Comparison of ENCODE assay signal across 8 cellular contexts in the genomic region with DNA sequence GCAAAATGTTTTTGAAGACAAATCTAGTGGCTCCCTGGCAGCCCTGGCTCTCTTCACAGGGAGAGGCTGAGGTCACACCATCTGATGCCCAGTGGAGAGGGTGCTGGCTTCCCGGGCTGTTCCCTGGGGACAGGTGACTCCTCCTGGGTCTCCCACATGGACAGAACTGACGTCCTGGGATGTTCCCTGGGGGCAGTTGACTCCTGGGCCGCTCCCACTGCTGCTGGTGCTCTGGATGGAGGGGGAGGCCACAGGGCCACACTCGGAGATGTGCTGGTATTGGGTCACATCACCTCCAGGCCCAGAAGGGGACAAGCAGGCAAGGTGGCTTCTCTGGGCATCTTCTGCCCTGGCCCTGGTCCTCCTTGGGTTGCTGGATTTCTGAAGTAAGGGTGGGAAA.
"Had no signal": no experiment of that assay in that cellular context is flagged by ENCODE, and none has a peak within 500 bp of the region (broad histone marks: within the 10 kb centered on the region; RNA-seq: fewer than 3 reads in every experiment).

No MANE protein-coding gene starts in this region.

- DNase-seq: GM23248, GOT3, H7, HFFc6, IMR-90, KG1 had no signal

- H2AFZ ChIP-seq: GM23248 had no signal

- H3K36me3 ChIP-seq: HAP-1 had no signal

- H3K4me1 ChIP-seq: HAP-1 had no signal

- H3K9ac ChIP-seq: GM23248 had no signal

- H3K4me3 ChIP-seq: GM23248, HAP-1, K562 had no signal

- H3K27ac ChIP-seq: GM23248 had no signal
